2 cellular contexts compared by ENCODE assay signal in genomic region chr13:48094404-48094780, GRCh38.
TF ChIP-seq lines count a peak whose summit lies in the region.

No MANE protein-coding gene starts in this region.

TF ChIP-seq in HCT116, 20 proteins besides CTCF, POLR2A, EP300 and RAD21 (continued from another document):
- TF ChIP-seq TCF7L2 (IDR thresholded peaks at IDR 0.05; ENCODE audit: borderline replicate concordance, extremely low read depth, insufficient read depth, insufficient read length) = no peak

TF ChIP-seq in endothelial cell of umbilical vein, 7 proteins besides CTCF, POLR2A, EP300 and RAD21:
- no peak for TF ChIP-seq JUN (IDR thresholded peaks at IDR 0.05; ENCODE audit: borderline replicate concordance, insufficient read depth, insufficient read length, low read depth)
- TF ChIP-seq MAX (IDR thresholded peaks at IDR 0.05; ENCODE audit: insufficient read depth, insufficient read length) = no peak
- TF ChIP-seq FOS (IDR thresholded peaks at IDR 0.05; ENCODE audit: borderline replicate concordance, insufficient read depth, low read length) = no peak
- no peak for TF ChIP-seq POLR2AphosphoS5 (IDR thresholded peaks at IDR 0.05; ENCODE audit: insufficient read depth, low read depth, low read length)
- no peak for TF ChIP-seq GATA2 (IDR thresholded peaks at IDR 0.05; ENCODE audit: insufficient read depth, insufficient read length, low read depth, low read length)
- no peak for TF ChIP-seq MYC (IDR thresholded peaks at IDR 0.05; ENCODE audit: low read depth, low read length)
- TF ChIP-seq EZH2 (IDR thresholded peaks at IDR 0.05; ENCODE audit: borderline replicate concordance, low read depth, low read length, severe bottlenecking) = no peak
